In genomic region chr16:67873435-67874146, GRCh38 we compare ENCODE assay signal across 9 cellular contexts. TPM values are rescaled to one million over a fixed set of nuclear protein-coding genes. Genes with fewer than 3 reads are reported as not detected.
DNase-seq lines count a peak whose midpoint lies in the region; ATAC-seq and TF ChIP-seq lines count a peak whose summit lies in the region.
"Had no signal": no experiment of that assay in that cellular context is flagged by ENCODE, and none has a peak within 500 bp of the region (broad histone marks: within the 10 kb centered on the region; RNA-seq: fewer than 3 reads in every experiment).

No MANE protein-coding gene starts in this region.

- H3K27me3 Mint-ChIP-seq in WTC11 (ENCODE audit: low read depth): no peaks in the 10 kb centered on the region

- WGBS in hepatocyte (ENCODE audit: low lambda C conversion rate, missing lambda C conversion rate): 13% methylated on average over 20 of the region's 20 CpGs
- 17% methylated on average over 20 of the region's 20 CpGs for WGBS in smooth muscle cell (ENCODE audit: low lambda C conversion rate)

- H2AFZ ChIP-seq in hepatocyte (peak overlapping the region; percentile 95), smooth muscle cell (ENCODE audit: low read depth) (peak overlapping the region; percentile 39)

- H3K27ac ChIP-seq in hepatocyte (peak overlapping the region; percentile 88), smooth muscle cell (ENCODE audit: low read depth) (peak overlapping the region; percentile 63)

- H3K4me2 ChIP-seq in hepatocyte: peak overlapping the region; percentile 86
- H3K4me2 ChIP-seq in smooth muscle cell: peak overlapping the region; percentile 100

- peak overlapping the region; percentile 84; the same call in 1 of the 2 replicates for H3K27ac Mint-ChIP-seq in WTC11

- CTCF ChIA-PET in WTC11 (lab: Charles Lee): interaction anchor here (0.8 to 3.2 kb wide), 9 partner anchors 11 to 352 kb away, joined by 3 to 29 read pairs (median 4); partner anchors contain the start of gene NRN1L

- no peaks in the 10 kb centered on the region for H3K9me2 ChIP-seq in hepatocyte (replicated peaks; ENCODE audit: insufficient read depth)

- peaks cover 40% of the 10 kb centered on the region for H3K79me2 ChIP-seq in hepatocyte
- peaks cover 38% of the 10 kb centered on the region for H3K79me2 ChIP-seq in smooth muscle cell (ENCODE audit: low read depth)

- H3K36me3 ChIP-seq in hepatocyte (replicated peaks; ENCODE audit: insufficient read depth, low read depth) (no peaks in the 10 kb centered on the region), smooth muscle cell (ENCODE audit: low read depth) (no peaks in the 10 kb centered on the region)

- H4K20me1 ChIP-seq in hepatocyte (ENCODE audit: insufficient read depth, poor library complexity, severe bottlenecking) (peaks cover 17% of the 10 kb centered on the region), smooth muscle cell (ENCODE audit: low read depth) (peaks cover 32% of the 10 kb centered on the region)

- peak overlapping the region; percentile 92 for H3K4me3 Mint-ChIP-seq in WTC11

- DNase-seq in AG08396 (ENCODE audit: low spot score): peak; percentile 39
- no peak for DNase-seq in WTC11 (ENCODE audit: low spot score)
- no peak for DNase-seq in hepatocyte (ENCODE audit: low spot score)
- no peak for DNase-seq in smooth muscle cell (lab: John Stamatoyannopoulos, UW; ENCODE audit: unreplicated experiment)
- no peak for DNase-seq in stimulated activated CD4-positive, alpha-beta T cell treated with anti-CD3 and anti-CD28 coated beads, Interleukin-4, amount 100 ng/mL, for 4 hours
- no peak for DNase-seq in H4 (ENCODE audit: low spot score)
- no peak for DNase-seq in NCI-H2227 (lab: John Stamatoyannopoulos, UW; ENCODE audit: unreplicated experiment)

- POLR2A ChIA-PET in WTC11 (lab: Charles Lee): no interaction called here

- peaks cover 15% of the 10 kb centered on the region for H3K4me1 Mint-ChIP-seq in WTC11

- peak overlapping the region; percentile 93 for H3K9ac ChIP-seq in smooth muscle cell (ENCODE audit: low read depth)

- H3K4me1 ChIP-seq in hepatocyte (ENCODE audit: insufficient read depth) (peaks cover 10% of the 10 kb centered on the region), smooth muscle cell (ENCODE audit: low read depth) (peaks cover 13% of the 10 kb centered on the region)

- TF ChIP-seq CTCF in WTC11 (IDR thresholded peaks at IDR 0.05) (no peak), hepatocyte (IDR thresholded peaks at IDR 0.05; ENCODE audit: poor library complexity) (no peak), smooth muscle cell (IDR thresholded peaks at IDR 0.05; ENCODE audit: borderline replicate concordance, insufficient read depth, poor library complexity, severe bottlenecking) (no peak)

- H3K4me3 ChIP-seq in hepatocyte: peak overlapping the region; percentile 94
- peak overlapping the region; percentile 87 for H3K4me3 ChIP-seq in smooth muscle cell

- peaks cover 34% of the 10 kb centered on the region for H3K36me3 Mint-ChIP-seq in WTC11

- peaks cover 13% of the 10 kb centered on the region for H3F3A ChIP-seq in smooth muscle cell (ENCODE audit: low read depth)

- H3K9me3 ChIP-seq in hepatocyte (ENCODE audit: low read depth) (no peaks in the 10 kb centered on the region), smooth muscle cell (replicated peaks; ENCODE audit: low read depth) (no peaks in the 10 kb centered on the region)

- H3K27me3 ChIP-seq in hepatocyte (no peaks in the 10 kb centered on the region), smooth muscle cell (ENCODE audit: low read depth) (no peaks in the 10 kb centered on the region)

- peak; percentile 9 for ATAC-seq in GM21529 (IDR thresholded peaks at IDR 0.05; ENCODE audit: unreplicated experiment)
- ATAC-seq in WTC11: peak; percentile 44

- H3K9me3 Mint-ChIP-seq in WTC11: no peaks in the 10 kb centered on the region

TF ChIP-seq in WTC11, 78 proteins besides CTCF, POLR2A, EP300 and RAD21 (continues in another document):
- TF ChIP-seq E2F1 (CRISPR knock-in tag; IDR thresholded peaks at IDR 0.05): no peak
- no peak for TF ChIP-seq TEAD4 (CRISPR knock-in tag; IDR thresholded peaks at IDR 0.05)
- TF ChIP-seq KAT7 (CRISPR knock-in tag; IDR thresholded peaks at IDR 0.05; ENCODE audit: borderline replicate concordance): no peak
- no peak for TF ChIP-seq STAT6 (CRISPR knock-in tag; conservative IDR thresholded peaks at IDR 0.05; ENCODE audit: low read depth)
- TF ChIP-seq AR (CRISPR knock-in tag; IDR thresholded peaks at IDR 0.05): no peak
- no peak for TF ChIP-seq ZNF396 (CRISPR knock-in tag; IDR thresholded peaks at IDR 0.05; ENCODE audit: borderline replicate concordance)

RNA-seq across cellular contexts. Expression of gene EDC4, which starts 0.7 kb away (rescaled TPM):
- total RNA-seq in WTC11 (2021): 72.6 to 83.7 TPM (median 74.1 TPM) in 3 replicates
- total RNA-seq in hepatocyte: 41.1 and 46.3 TPM in 2 replicates
- 59.0 and 76.7 TPM in 2 replicates for polyA plus RNA-seq in hepatocyte
- 35.5 and 46.3 TPM in 2 replicates for total RNA-seq in smooth muscle cell
- 64.5 and 74.7 TPM in 2 replicates for polyA plus RNA-seq in smooth muscle cell
- total RNA-seq in H4 (2014; rRNA removed; shearing (Covaris generic)): 28.3 and 35.3 TPM in 2 replicates

RNA-seq across cellular contexts. Expression of gene NRN1L, which starts 11.1 kb away (rescaled TPM):
- 7.0 to 12.4 TPM (median 7.4 TPM) in 3 replicates for total RNA-seq in WTC11 (2021)
- 0.73 TPM in 1 of 2 replicates, not detected in the other for total RNA-seq in hepatocyte
- 1.6 TPM in 1 of 2 replicates, not detected in the other for polyA plus RNA-seq in hepatocyte
- total RNA-seq in smooth muscle cell: not detected in 2 replicates
- 0.46 and 0.57 TPM in 2 replicates for polyA plus RNA-seq in smooth muscle cell
- not detected in 2 replicates for total RNA-seq in H4 (2014; rRNA removed; shearing (Covaris generic))
- total RNA-seq: renal cortical epithelial cell had no signal

RNA-seq across cellular contexts. Expression of gene PSKH1, which starts 19.5 kb away (rescaled TPM):
- total RNA-seq in WTC11 (2021) (29.0 to 32.6 TPM (median 31.6 TPM) in 3 replicates), hepatocyte (29.2 and 30.5 TPM in 2 replicates), smooth muscle cell (15.3 and 17.2 TPM in 2 replicates)
- polyA plus RNA-seq in hepatocyte (38.6 and 44.6 TPM in 2 replicates), smooth muscle cell (35.2 and 36.0 TPM in 2 replicates)
- 7.7 and 8.1 TPM in 2 replicates for total RNA-seq in H4 (2014; rRNA removed; shearing (Covaris generic))

RNA-seq across cellular contexts. Expression of gene CENPT, which starts 26.1 kb away (rescaled TPM):
- total RNA-seq in WTC11 (2021): 52.1 to 58.3 TPM (median 57.3 TPM) in 3 replicates
- total RNA-seq in hepatocyte: 28.5 and 38.1 TPM in 2 replicates
- 84.0 and 115 TPM in 2 replicates for polyA plus RNA-seq in hepatocyte
- 37.3 and 47.0 TPM in 2 replicates for total RNA-seq in smooth muscle cell
- polyA plus RNA-seq in smooth muscle cell: 65.8 and 79.7 TPM in 2 replicates
- total RNA-seq in H4 (2014; rRNA removed; shearing (Covaris generic)): 12.0 and 20.8 TPM in 2 replicates

RNA-seq across cellular contexts. Expression of gene NUTF2, which starts 26.9 kb away (rescaled TPM):
- total RNA-seq in WTC11 (2021) (183 to 205 TPM (median 200 TPM) in 3 replicates), hepatocyte (100 and 102 TPM in 2 replicates), smooth muscle cell (112 and 115 TPM in 2 replicates)
- polyA plus RNA-seq in hepatocyte (197 and 216 TPM in 2 replicates), smooth muscle cell (202 and 208 TPM in 2 replicates)
- total RNA-seq in H4 (2014; rRNA removed; shearing (Covaris generic)): 95.0 and 256 TPM in 2 replicates
